Comparison of ENCODE assay signal across 14 cellular contexts in the genomic region with DNA sequence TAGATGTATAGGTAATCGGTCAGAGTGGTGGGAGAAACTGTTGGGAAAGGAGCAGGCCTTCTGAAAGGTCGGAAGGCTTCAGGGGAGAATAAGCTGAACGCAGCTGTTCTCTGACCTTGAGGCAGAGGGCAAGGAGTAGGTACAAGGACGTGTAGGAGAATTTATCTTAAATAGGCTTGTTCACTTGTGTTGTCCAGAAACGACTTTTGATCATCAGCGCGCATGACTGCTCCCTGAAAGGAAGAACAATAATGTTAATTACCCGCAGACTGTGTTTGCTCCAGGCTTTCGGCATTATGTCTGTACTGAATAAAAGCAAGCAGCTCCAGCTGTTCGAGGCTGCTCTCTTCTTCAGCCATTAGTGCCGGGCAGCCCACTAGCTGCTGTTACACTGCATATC.
"Had no signal": no experiment of that assay in that cellular context is flagged by ENCODE, and none has a peak within 500 bp of the region (broad histone marks: within the 10 kb centered on the region; RNA-seq: fewer than 3 reads in every experiment).

No MANE protein-coding gene starts in this region.

- H3K36me3 ChIP-seq: adrenal gland, thyroid gland, uterus had no signal

- H3K27me3 ChIP-seq: adrenal gland, body of pancreas, thyroid gland, uterus had no signal

- H3K4me1 ChIP-seq: adrenal gland, lower lobe of right lung, uterus had no signal

- DNase-seq: activated CD4-positive, alpha-beta T cell treated with anti-CD3 and anti-CD28 coated beads, Interleukin-2, amount 10 ng/mL, durations not matched to agents 7 days and 5 days; activated CD8-positive, alpha-beta memory T cell treated with anti-CD3 and anti-CD28 coated beads for 24 hours; activated naive CD4-positive, alpha-beta T cell treated with anti-CD3 and anti-CD28 coated beads for 36 hours; adrenal gland; body of pancreas; central memory CD4-positive, alpha-beta T cell; erythroblast; hippocampal formation; kidney glomerular epithelial cell; lower lobe of right lung; thyroid gland; uterus had no signal

- H3K27ac ChIP-seq: adrenal gland, body of pancreas, lower lobe of right lung, thyroid gland, uterus had no signal

- ATAC-seq: body of pancreas; lower lobe of right lung; natural killer cell treated with Interleukin-12 subunit alpha and Interleukin-12 subunit beta and Interleukin-15 and Interleukin-18, amount 100 ng/mL, for 72 hours; WTC11 had no signal

- H3K4me3 ChIP-seq: adrenal gland, body of pancreas, lower lobe of right lung, thyroid gland, uterus had no signal

- H3K9me3 ChIP-seq: adrenal gland, body of pancreas, lower lobe of right lung, thyroid gland, uterus had no signal
